Comparison of ENCODE assay signal across 23 cellular contexts in genomic region chr16:473046-474043, GRCh38. TPM values are rescaled to one million over a fixed set of nuclear protein-coding genes. Genes with fewer than 3 reads are reported as not detected.
DNase-seq lines count a peak whose midpoint lies in the region; ATAC-seq and TF ChIP-seq lines count a peak whose summit lies in the region.
"Had no signal": no experiment of that assay in that cellular context is flagged by ENCODE, and none has a peak within 500 bp of the region (broad histone marks: within the 10 kb centered on the region; RNA-seq: fewer than 3 reads in every experiment).

No MANE protein-coding gene starts in this region.

- H3K36me3 Mint-ChIP-seq in type B pancreatic cell, result peaks cover 8% of the 10 kb centered on the region
- peaks cover 27% of the 10 kb centered on the region for H3K36me3 Mint-ChIP-seq in CD8-positive, alpha-beta T cell

- TF ChIP-seq CTCF in type B pancreatic cell (conservative IDR thresholded peaks at IDR 0.05), result no peak
- no peak for TF ChIP-seq CTCF in CD8-positive, alpha-beta T cell (IDR thresholded peaks at IDR 0.05)

- no peak overlapping the region for H3K4me3 Mint-ChIP-seq in type B pancreatic cell
- H3K4me3 Mint-ChIP-seq in CD8-positive, alpha-beta T cell, result no peak overlapping the region
- H3K4me3 Mint-ChIP-seq: activated naive CD4-positive, alpha-beta T cell treated with anti-CD3 and anti-CD28 coated beads for 36 hours had no signal

- H3K4me1 ChIP-seq in CD8-positive, alpha-beta T cell (ENCODE audit: insufficient read depth, low read length), result no peaks in the 10 kb centered on the region

- H3K27ac ChIP-seq in caudate nucleus (ENCODE audit: low read depth, low read length) (peak overlapping the region; percentile 92), layer of hippocampus (ENCODE audit: low read depth, low read length) (peak overlapping the region; percentile 87), substantia nigra (ENCODE audit: low read depth, low read length, poor library complexity, severe bottlenecking) (peak overlapping the region; percentile 91)
- H3K27ac ChIP-seq in CD8-positive, alpha-beta T cell (ENCODE audit: low read depth, low read length), result no peak overlapping the region
- H3K27ac ChIP-seq: esophagus squamous epithelium, left lung, neutrophil, vagina had no signal

- H3K9me3 Mint-ChIP-seq in type B pancreatic cell, result no peaks in the 10 kb centered on the region
- no peaks in the 10 kb centered on the region for H3K9me3 Mint-ChIP-seq in CD8-positive, alpha-beta T cell
- H3K9me3 Mint-ChIP-seq: activated naive CD4-positive, alpha-beta T cell treated with anti-CD3 and anti-CD28 coated beads for 36 hours had no signal

- no peaks in the 10 kb centered on the region for H3K36me3 ChIP-seq in CD8-positive, alpha-beta T cell (ENCODE audit: insufficient read depth, low read length)
- H3K36me3 ChIP-seq: neutrophil, vagina had no signal

- no peaks in the 10 kb centered on the region for H3K27me3 ChIP-seq in layer of hippocampus (ENCODE audit: control insufficient read depth, insufficient read depth, low read length)
- no peaks in the 10 kb centered on the region for H3K27me3 ChIP-seq in CD8-positive, alpha-beta T cell (ENCODE audit: insufficient read depth, low read length)
- H3K27me3 ChIP-seq: esophagus squamous epithelium, left lung, neutrophil, vagina had no signal

- no peaks in the 10 kb centered on the region for H3K27me3 Mint-ChIP-seq in type B pancreatic cell
- H3K27me3 Mint-ChIP-seq in CD8-positive, alpha-beta T cell (ENCODE audit: low read depth), result no peaks in the 10 kb centered on the region

- CTCF ChIA-PET in CD8-positive, alpha-beta T cell (lab: Charles Lee), result no interaction called here

- DNase-seq in NCI-H2107 treated with DMSO at 0.1 percent for 48 hours (lab: John Stamatoyannopoulos, UW; ENCODE audit: unreplicated experiment) (peak; percentile 22), NCI-H2107 (lab: John Stamatoyannopoulos, UW) (no peak), caudate nucleus (lab: John Stamatoyannopoulos, UW) (peak in 32 of 61 donors; percentile 8 to 86 (median 42)), substantia nigra (lab: John Stamatoyannopoulos, UW) (no peak), type B pancreatic cell (ENCODE audit: extremely low spot score, unreplicated experiment) (no peak), KBM-7 (no peak)
- DNase-seq in CD8-positive, alpha-beta T cell, result no peak
- DNase-seq: activated CD4-positive, CD25-positive, alpha-beta regulatory T cell treated with anti-CD3 and anti-CD28 coated beads, Interleukin-2, amount 50 U/mL, for 72 hours; activated naive CD4-positive, alpha-beta T cell treated with anti-CD3 and anti-CD28 coated beads for 36 hours; activated T-cell treated with anti-CD3 and anti-CD28 coated beads, Interleukin-2, amount 50 U/mL, for 48 hours; Calu3; cerebellar nuclear complex; effector memory CD4-positive, alpha-beta T cell; esophagus squamous epithelium; left lung; NCI-H1436 treated with DMSO at 0.1 percent for 48 hours; NCI-H446 treated with DMSO at 0.1 percent for 48 hours; retina; stimulated activated CD8-positive, alpha-beta memory T cell treated with anti-CD3 and anti-CD28 coated beads, Interleukin-4, amount 100 ng/mL, for 48 hours had no signal

- no peak for ATAC-seq in CD8-positive, alpha-beta T cell
- ATAC-seq: left lung, SK-N-SH treated with all-trans-retinoic acid at 6 μM for 48 hours had no signal

- H3K9me3 ChIP-seq in CD8-positive, alpha-beta T cell (ENCODE audit: low read length), result no peaks in the 10 kb centered on the region
- H3K9me3 ChIP-seq: esophagus squamous epithelium, left lung, neutrophil, vagina had no signal

- peaks cover 19% of the 10 kb centered on the region for H3K4me1 Mint-ChIP-seq in type B pancreatic cell (ENCODE audit: unreplicated experiment)
- H3K4me1 Mint-ChIP-seq in CD8-positive, alpha-beta T cell (ENCODE audit: low read depth), result no peaks in the 10 kb centered on the region

- in situ Hi-C loops in KBM-7 (cut with MboI; ENCODE audit: low pct_unique_long_range_greater_than_20kb, low sequenced_read_pairs), result no loop called here

- intact Hi-C loops in CD8-positive, alpha-beta T cell (cut with DNase I, micrococcal nuclease), result no loop called here

- no peak overlapping the region for H3K4me3 ChIP-seq in CD8-positive, alpha-beta T cell (ENCODE audit: low read depth, low read length)
- H3K4me3 ChIP-seq: esophagus squamous epithelium, left lung, vagina had no signal

- no peak overlapping the region for H3K27ac Mint-ChIP-seq in type B pancreatic cell
- no peak overlapping the region for H3K27ac Mint-ChIP-seq in CD8-positive, alpha-beta T cell
- H3K27ac Mint-ChIP-seq: activated naive CD4-positive, alpha-beta T cell treated with anti-CD3 and anti-CD28 coated beads for 36 hours had no signal

- POLR2A ChIA-PET in CD8-positive, alpha-beta T cell (lab: Charles Lee), result no interaction called here

RNA-seq across cellular contexts. Expression of gene RAB11FIP3, which starts 47.9 kb away (rescaled TPM):
- total RNA-seq in type B pancreatic cell (ENCODE audit: low replicate concordance), result 43.4 and 52.1 TPM in 2 replicates
- 10 to 100 TPM; 26.4 to 27.5 TPM for total RNA-seq in CD8-positive, alpha-beta T cell

RNA-seq across cellular contexts. Expression of gene CAPN15, which starts 54.2 kb away (rescaled TPM):
- 50.1 and 52.3 TPM in 2 replicates for total RNA-seq in type B pancreatic cell (ENCODE audit: low replicate concordance)
- total RNA-seq in CD8-positive, alpha-beta T cell, result 10 to 100 TPM; 40.5 to 43.6 TPM

Comparison
In these comparisons a context has a peak if more than half of its experiments do, and no peak if none do; other contexts are left out.
1. DNase-seq: peak in NCI-H2107 treated with DMSO at 0.1 percent for 48 hours (single experiment) and caudate nucleus (32 of 61); none in NCI-H2107 (single experiment), substantia nigra (0 of 49), type B pancreatic cell (single experiment), CD8-positive, alpha-beta T cell (0 of 7) and KBM-7 (single experiment).